ENCODE assay signal across 32 cellular contexts in genomic region chr17:51496378-51496777, GRCh38.
"Had no signal": no experiment of that assay in that cellular context is flagged by ENCODE, and none has a peak within 500 bp of the region (broad histone marks: within the 10 kb centered on the region; RNA-seq: fewer than 3 reads in every experiment).

No MANE protein-coding gene starts in this region.

- FAIRE-seq: astrocyte had no signal

- H3K27me3 ChIP-seq: adrenal gland, body of pancreas, breast epithelium, MG63 had no signal

- ATAC-seq: activated naive CD4-positive, alpha-beta T cell treated with anti-CD3 and anti-CD28 coated beads, Interleukin-2, amount 50 U/mL, for 72 hours; activated T-cell treated with anti-CD3 and anti-CD28 coated beads, Interleukin-2, amount 50 U/mL, for 4 hours; body of pancreas had no signal

- H3K9me3 ChIP-seq: adrenal gland, body of pancreas, breast epithelium, MG63 had no signal

- H3K36me3 ChIP-seq: adrenal gland, breast epithelium, MG63 had no signal

- H3K4me3 ChIP-seq: adrenal gland, body of pancreas, breast epithelium, MG63 had no signal

- H3K4me1 ChIP-seq: adrenal gland, body of pancreas, breast epithelium had no signal

- DNase-seq: activated B cell treated with CpG ODN at 0.5 μM for 24 hours; activated CD4-positive, alpha-beta memory T cell treated with anti-CD3 and anti-CD28 coated beads for 36 hours; activated CD4-positive, alpha-beta T cell treated with anti-CD3 and anti-CD28 coated beads for 4 hours; activated CD4-positive, alpha-beta T cell treated with anti-CD3 and anti-CD28 coated beads, Interleukin-2, amount 50 U/mL, for 1 hour; activated CD4-positive, CD25-positive, alpha-beta regulatory T cell treated with anti-CD3 and anti-CD28 coated beads, Interleukin-2, amount 50 U/mL, for 72 hours; activated CD8-positive, alpha-beta memory T cell treated with anti-CD3 and anti-CD28 coated beads, Interleukin-2, amount 50 U/mL, for 4 hours; activated gamma-delta T cell treated with Interleukin-2 at 50 U/mL for 16 hours; activated naive CD4-positive, alpha-beta T cell treated with anti-CD3 and anti-CD28 coated beads for 36 hours; activated T-cell treated with anti-CD3 and anti-CD28 coated beads for 4 hours; activated T-cell treated with anti-CD3 and anti-CD28 coated beads, Interleukin-2, amount 50 U/mL, for 4 hours; adrenal gland; body of pancreas; Kasumi-1; KG1; MG63; NCI-H1048; NCI-H146; NCI-H187 treated with DMSO at 0.1 percent for 48 hours; NCI-H2171 treated with DMSO at 0.1 percent for 48 hours; NCI-H345; NCI-H524 treated with DMSO at 0.1 percent for 48 hours; NCI-H82; OCI-M1; Right ventricle myocardium superior; SW 1271; T-helper 1 cell; T-helper 2 cell; T-helper 9 cell had no signal

- H3K27ac ChIP-seq: adrenal gland, body of pancreas, breast epithelium, VCaP had no signal
